16 cellular contexts compared by ENCODE assay signal in the genomic region with DNA sequence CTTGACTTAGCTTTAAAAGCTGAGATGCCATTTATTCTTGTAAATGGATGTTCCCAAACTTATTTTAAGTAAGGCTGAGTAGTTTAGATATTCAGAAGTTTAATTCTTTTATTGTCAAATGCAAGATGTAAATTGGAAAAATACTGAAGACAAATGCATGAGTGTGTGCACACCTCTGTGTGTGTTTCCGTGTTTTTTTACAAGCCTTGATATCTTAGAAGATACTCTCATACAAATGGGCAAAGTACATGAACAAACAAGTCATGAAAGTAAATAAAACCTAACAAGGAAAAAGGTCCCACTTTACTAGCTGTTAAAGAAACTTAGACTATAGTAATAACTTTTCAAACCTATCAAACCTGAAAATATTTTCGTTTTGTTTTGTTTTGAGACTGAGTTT. TPM values are rescaled to one million over a fixed set of nuclear protein-coding genes. Genes with fewer than 3 reads are reported as not detected.
"Had no signal": no experiment of that assay in that cellular context is flagged by ENCODE, and none has a peak within 500 bp of the region (broad histone marks: within the 10 kb centered on the region; RNA-seq: fewer than 3 reads in every experiment).

No MANE protein-coding gene starts in this region.

- H3K4me3 Mint-ChIP-seq: activated CD4-positive, alpha-beta memory T cell treated with anti-CD3 and anti-CD28 coated beads for 36 hours; activated CD4-positive, alpha-beta T cell treated with anti-CD3 and anti-CD28 coated beads for 36 hours; activated naive CD4-positive, alpha-beta T cell treated with anti-CD3 and anti-CD28 coated beads, Interleukin-2, amount 10 ng/mL, durations not matched to agents 7 days and 5 days; endodermal cell; nephron progenitor cell had no signal

- H3K4me3 ChIP-seq: lung had no signal

- H3K9me3 Mint-ChIP-seq: activated CD4-positive, alpha-beta memory T cell treated with anti-CD3 and anti-CD28 coated beads for 36 hours; activated naive CD4-positive, alpha-beta T cell treated with anti-CD3 and anti-CD28 coated beads, Interleukin-2, amount 10 ng/mL, durations not matched to agents 7 days and 5 days had no signal

- DNase-seq: activated CD4-positive, alpha-beta memory T cell treated with anti-CD3 and anti-CD28 coated beads for 36 hours; activated CD4-positive, alpha-beta T cell treated with anti-CD3 and anti-CD28 coated beads for 36 hours; activated effector memory CD4-positive, alpha-beta T cell treated with Interleukin-2 at 50 U/mL for 16 hours; activated naive CD4-positive, alpha-beta T cell treated with anti-CD3 and anti-CD28 coated beads, Interleukin-2, amount 10 ng/mL, durations not matched to agents 7 days and 5 days; activated T-cell treated with anti-CD3 and anti-CD28 coated beads, Interleukin-2, amount 50 U/mL, for 1 hour; endodermal cell; foreskin fibroblast; hippocampal formation; left cardiac atrium; nephron progenitor cell; occipital lobe; stimulated activated CD8-positive, alpha-beta memory T cell treated with anti-CD3 and anti-CD28 coated beads, Interleukin-4, amount 100 ng/mL, for 48 hours; stimulated activated naive CD4-positive, alpha-beta T cell; T-helper 2 cell had no signal

- H3K27ac Mint-ChIP-seq: activated CD4-positive, alpha-beta memory T cell treated with anti-CD3 and anti-CD28 coated beads for 36 hours; activated CD4-positive, alpha-beta T cell treated with anti-CD3 and anti-CD28 coated beads for 36 hours; activated naive CD4-positive, alpha-beta T cell treated with anti-CD3 and anti-CD28 coated beads, Interleukin-2, amount 10 ng/mL, durations not matched to agents 7 days and 5 days; endodermal cell; nephron progenitor cell had no signal

- H3K4me1 Mint-ChIP-seq: activated naive CD4-positive, alpha-beta T cell treated with anti-CD3 and anti-CD28 coated beads, Interleukin-2, amount 10 ng/mL, durations not matched to agents 7 days and 5 days; nephron progenitor cell had no signal

- ATAC-seq: activated CD4-positive, alpha-beta T cell treated with anti-CD3 and anti-CD28 coated beads for 36 hours; left cardiac atrium had no signal

- H3K27ac ChIP-seq: epithelial cell of prostate had no signal

- H3K27me3 Mint-ChIP-seq: activated CD4-positive, alpha-beta memory T cell treated with anti-CD3 and anti-CD28 coated beads for 36 hours; activated CD4-positive, alpha-beta T cell treated with anti-CD3 and anti-CD28 coated beads for 36 hours; activated naive CD4-positive, alpha-beta T cell treated with anti-CD3 and anti-CD28 coated beads, Interleukin-2, amount 10 ng/mL, durations not matched to agents 7 days and 5 days had no signal

RNA-seq across cellular contexts. Expression of gene ACSL5, which starts 29.0 kb away (rescaled TPM):
- total RNA-seq: endodermal cell had no signal
